Comparison of ENCODE assay signal across 8 cellular contexts in genomic region chr2:179898873-179899272, GRCh38. TPM values are rescaled to one million over a fixed set of nuclear protein-coding genes. Genes with fewer than 3 reads are reported as not detected.
DNase-seq lines count a peak whose midpoint lies in the region; ATAC-seq and TF ChIP-seq lines count a peak whose summit lies in the region.

No MANE protein-coding gene starts in this region.

- no peak overlapping the region for H3K27ac Mint-ChIP-seq in activated T-cell treated with anti-CD3 and anti-CD28 coated beads, Interleukin-2, amount 50 U/mL, for 24 hours
- no peak overlapping the region for H3K27ac Mint-ChIP-seq in immature natural killer cell

- H3K9me2 ChIP-seq in PC-3 (replicated peaks; ENCODE audit: low read length), result no peaks in the 10 kb centered on the region

- H3K4me1 ChIP-seq in PC-3 (ENCODE audit: insufficient read depth, low read length), result no peaks in the 10 kb centered on the region

- H3K79me2 ChIP-seq in PC-3 (ENCODE audit: low read length), result no peaks in the 10 kb centered on the region

- no peak overlapping the region for H3K4me2 ChIP-seq in PC-3 (ENCODE audit: low read length)

- H3K9me3 Mint-ChIP-seq in activated T-cell treated with anti-CD3 and anti-CD28 coated beads, Interleukin-2, amount 50 U/mL, for 24 hours, result peaks cover 3% of the 10 kb centered on the region
- H3K9me3 Mint-ChIP-seq in immature natural killer cell, result peaks cover 0 to 7% (median 1%) of the 10 kb centered on the region in 6 donors

- H3K27me3 Mint-ChIP-seq in activated T-cell treated with anti-CD3 and anti-CD28 coated beads, Interleukin-2, amount 50 U/mL, for 24 hours, result peaks cover 3% of the 10 kb centered on the region
- peaks cover under 1 to 5% (median 2%) of the 10 kb centered on the region in 3 donors for H3K27me3 Mint-ChIP-seq in immature natural killer cell (ENCODE audit: low read depth in 3 of 3)

- ATAC-seq in GM19025 (IDR thresholded peaks at IDR 0.05; ENCODE audit: low read depth, unreplicated experiment) (peak; percentile 58), HG03439 (IDR thresholded peaks at IDR 0.05; ENCODE audit: unreplicated experiment) (peak; percentile 86), PC-3 (peak; percentile 93)

- no peaks in the 10 kb centered on the region for H3F3A ChIP-seq in PC-3 (ENCODE audit: low read length, unreplicated experiment)

- POLR2A ChIA-PET in PC-3 (lab: Charles Lee; ENCODE audit: unreplicated experiment), result no interaction called here

- H3K9ac ChIP-seq in PC-3 (ENCODE audit: low read length), result no peak overlapping the region

- CTCF ChIA-PET in PC-3 (lab: Charles Lee), result interaction anchor here (0.6 to 1.0 kb wide), 4 partner anchors 28 to 488 kb away, joined by 3 to 6 read pairs (median 3); no protein-coding TSS in a partner anchor

- peak; percentile 78 for TF ChIP-seq CTCF in PC-3 (conservative IDR thresholded peaks at IDR 0.05; ENCODE audit: low read depth, low read length)

- H3K9me3 ChIP-seq in PC-3 (ENCODE audit: low read length), result no peaks in the 10 kb centered on the region

- H3K36me3 ChIP-seq in PC-3 (ENCODE audit: low read depth, low read length), result no peaks in the 10 kb centered on the region

- no peak overlapping the region for H3K4me3 ChIP-seq in PC-3 (ENCODE audit: low read length)

- peak overlapping the region; percentile 10; the same call in 1 of the 2 replicates for H2AFZ ChIP-seq in PC-3 (ENCODE audit: low read length)

- no peaks in the 10 kb centered on the region for H3K4me1 Mint-ChIP-seq in activated T-cell treated with anti-CD3 and anti-CD28 coated beads, Interleukin-2, amount 50 U/mL, for 24 hours (ENCODE audit: low read depth)
- H3K4me1 Mint-ChIP-seq in immature natural killer cell, result no peaks in the 10 kb centered on the region

- no peak overlapping the region for H3K4me3 Mint-ChIP-seq in activated T-cell treated with anti-CD3 and anti-CD28 coated beads, Interleukin-2, amount 50 U/mL, for 24 hours
- H3K4me3 Mint-ChIP-seq in immature natural killer cell, result no peak overlapping the region

- DNase-seq in DMS 273 treated with DMSO at 0.1 percent for 48 hours (lab: John Stamatoyannopoulos, UW) (peak; percentile 3), PC-3 (peak; percentile 79), germinal center (ENCODE audit: low spot score) (peak; percentile 23), ureter (ENCODE audit: low spot score) (no peak), immature natural killer cell (no peak)
- DNase-seq in activated T-cell treated with anti-CD3 and anti-CD28 coated beads, Interleukin-2, amount 50 U/mL, for 24 hours, result no peak

- BruUV-seq in PC-3 (replicated peaks; lab: Mats Ljungman, UMichigan), result no TSS peak

- intact Hi-C loops in PC-3 (cut with micrococcal nuclease), result loop anchor here (5.0 kb wide), 3 partner anchors 57 to 487 kb away; no protein-coding TSS in a partner anchor

- no peaks in the 10 kb centered on the region for H3K27me3 ChIP-seq in PC-3 (ENCODE audit: low read length)

- H3K27ac ChIP-seq in PC-3 (ENCODE audit: low read length), result no peak overlapping the region

- no peaks in the 10 kb centered on the region for H3K36me3 Mint-ChIP-seq in activated T-cell treated with anti-CD3 and anti-CD28 coated beads, Interleukin-2, amount 50 U/mL, for 24 hours (ENCODE audit: low read depth)
- H3K36me3 Mint-ChIP-seq in immature natural killer cell, result no peaks in the 10 kb centered on the region

- H4K20me1 ChIP-seq in PC-3 (ENCODE audit: low read length), result no peaks in the 10 kb centered on the region

RNA-seq across cellular contexts. Expression of gene ZNF385B, which starts 37.5 kb away (rescaled TPM):
- total RNA-seq in PC-3 (2014; rRNA removed), result 0.81 and 2.4 TPM in 2 replicates
- 0.83 TPM for total RNA-seq in ureter
- not detected for polyA plus RNA-seq in immature natural killer cell

Comparison
In these comparisons a context has a peak if more than half of its experiments do, and no peak if none do; other contexts are left out.
1. DNase-seq: peak in DMS 273 treated with DMSO at 0.1 percent for 48 hours (single experiment), PC-3 (single experiment) and germinal center (single experiment); none in ureter (single experiment), activated T-cell treated with anti-CD3 and anti-CD28 coated beads, Interleukin-2, amount 50 U/mL, for 24 hours (single experiment) and immature natural killer cell (0 of 3).
2. Peak in every context shown above with its lines, with median percentiles within 50 percentile points of each other: ATAC-seq.